Comparison of ENCODE assay signal across 15 cellular contexts in genomic region chr17:64326030-64326419, GRCh38.
DNase-seq lines count a peak whose midpoint lies in the region; ATAC-seq and TF ChIP-seq lines count a peak whose summit lies in the region.
"Had no signal": no experiment of that assay in that cellular context is flagged by ENCODE, and none has a peak within 500 bp of the region (broad histone marks: within the 10 kb centered on the region; RNA-seq: fewer than 3 reads in every experiment).

No MANE protein-coding gene starts in this region.

- intact Hi-C loops in CD4-positive, alpha-beta T cell (cut with DNase I, micrococcal nuclease) = no loop called here
- intact Hi-C loops in activated CD8-positive, alpha-beta T cell treated with anti-CD3 and anti-CD28 coated beads for 36 hours (cut with micrococcal nuclease) = no loop called here
- intact Hi-C loops in left lung (cut with DNase I) = loop anchor here in 1 of 2 donors (10.0 kb wide), 1 partner anchor 169 kb away; the partner anchor contains the start of gene POLG2

- H3K27me3 Mint-ChIP-seq in CD4-positive, alpha-beta T cell = peaks cover under 1% of the 10 kb centered on the region
- H3K27me3 Mint-ChIP-seq in activated CD8-positive, alpha-beta T cell treated with anti-CD3 and anti-CD28 coated beads for 36 hours = no peaks in the 10 kb centered on the region
- H3K27me3 Mint-ChIP-seq: activated naive CD4-positive, alpha-beta T cell treated with anti-CD3 and anti-CD28 coated beads, Interleukin-2, amount 50 U/mL, for 24 hours had no signal

- peaks cover 21% of the 10 kb centered on the region for H3K36me3 Mint-ChIP-seq in CD4-positive, alpha-beta T cell (ENCODE audit: low read depth)
- H3K36me3 Mint-ChIP-seq in activated CD8-positive, alpha-beta T cell treated with anti-CD3 and anti-CD28 coated beads for 36 hours (ENCODE audit: low read depth) = peaks cover 12% of the 10 kb centered on the region

- no peaks in the 10 kb centered on the region for H3K9me3 Mint-ChIP-seq in CD4-positive, alpha-beta T cell
- no peaks in the 10 kb centered on the region for H3K9me3 Mint-ChIP-seq in activated CD8-positive, alpha-beta T cell treated with anti-CD3 and anti-CD28 coated beads for 36 hours
- H3K9me3 Mint-ChIP-seq: activated naive CD4-positive, alpha-beta T cell treated with anti-CD3 and anti-CD28 coated beads, Interleukin-2, amount 50 U/mL, for 24 hours had no signal

- H3K9me3 ChIP-seq in CD4-positive, alpha-beta T cell (ENCODE audit: control insufficient read depth, low read length) = no peaks in the 10 kb centered on the region
- H3K9me3 ChIP-seq in left lung = no peaks in the 10 kb centered on the region

- peaks cover 0 to 47% of the 10 kb centered on the region in 2 donors for H3K36me3 ChIP-seq in left lung

- no peaks in the 10 kb centered on the region for H3K27me3 ChIP-seq in CD4-positive, alpha-beta T cell (ENCODE audit: control insufficient read depth, insufficient read depth, low read length)
- H3K27me3 ChIP-seq in left lung = no peaks in the 10 kb centered on the region

- DNase-seq in CD4-positive, alpha-beta T cell = no peak
- no peak for DNase-seq in activated CD8-positive, alpha-beta T cell treated with anti-CD3 and anti-CD28 coated beads for 36 hours
- no peak for DNase-seq in left lung
- no peak for DNase-seq in SIG-M5 (lab: John Stamatoyannopoulos, UW)
- DNase-seq: activated CD4-positive, alpha-beta T cell treated with anti-CD3 and anti-CD28 coated beads for 1 hour; islet precursor cell; NCI-H2107; NCI-H748 treated with DMSO at 0.1 percent for 48 hours; stimulated activated CD8-positive, alpha-beta memory T cell treated with anti-CD3 and anti-CD28 coated beads, Interleukin-4, amount 100 ng/mL, for 48 hours; T-helper 2 cell had no signal

- H3K27ac ChIP-seq in CD4-positive, alpha-beta T cell (ENCODE audit: low read depth, low read length) = no peak overlapping the region
- H3K27ac ChIP-seq in left lung (peak overlapping the region; percentile 80 to 91), skin epidermis (peak overlapping the region in 20 of 21 experiments; percentile 15 to 87 (median 62))

- H3K27ac Mint-ChIP-seq in CD4-positive, alpha-beta T cell = peak overlapping the region; percentile 63
- peak overlapping the region; percentile 74 for H3K27ac Mint-ChIP-seq in activated CD8-positive, alpha-beta T cell treated with anti-CD3 and anti-CD28 coated beads for 36 hours
- H3K27ac Mint-ChIP-seq: activated naive CD4-positive, alpha-beta T cell treated with anti-CD3 and anti-CD28 coated beads, Interleukin-2, amount 50 U/mL, for 24 hours had no signal

- CTCF ChIA-PET in CD4-positive, alpha-beta T cell (lab: Charles Lee) = no interaction called here
- CTCF ChIA-PET in activated CD8-positive, alpha-beta T cell treated with anti-CD3 and anti-CD28 coated beads for 36 hours (lab: Charles Lee) = interaction anchor here (1.1 to 15.0 kb wide), 2 partner anchors 13 to 94 kb away, joined by 3 to 251 read pairs; no protein-coding TSS in a partner anchor

- peaks cover 29% of the 10 kb centered on the region for H3K4me1 Mint-ChIP-seq in CD4-positive, alpha-beta T cell (ENCODE audit: low read depth)
- H3K4me1 Mint-ChIP-seq in activated CD8-positive, alpha-beta T cell treated with anti-CD3 and anti-CD28 coated beads for 36 hours (ENCODE audit: low read depth) = peaks cover 49% of the 10 kb centered on the region

- H3K4me1 ChIP-seq in left lung = peaks cover 35 to 88% of the 10 kb centered on the region in 2 donors

- no peak overlapping the region for H3K4me3 Mint-ChIP-seq in CD4-positive, alpha-beta T cell
- H3K4me3 Mint-ChIP-seq in activated CD8-positive, alpha-beta T cell treated with anti-CD3 and anti-CD28 coated beads for 36 hours = no peak overlapping the region
- H3K4me3 Mint-ChIP-seq: activated naive CD4-positive, alpha-beta T cell treated with anti-CD3 and anti-CD28 coated beads, Interleukin-2, amount 50 U/mL, for 24 hours had no signal

- no peak for TF ChIP-seq CTCF in CD4-positive, alpha-beta T cell (IDR thresholded peaks at IDR 0.05)
- no peak for TF ChIP-seq CTCF in activated CD8-positive, alpha-beta T cell treated with anti-CD3 and anti-CD28 coated beads for 36 hours (IDR thresholded peaks at IDR 0.05)
- no peak for TF ChIP-seq CTCF in left lung (IDR thresholded peaks at IDR 0.05)

- H3K4me3 ChIP-seq in left lung (no peak overlapping the region), skin epidermis (no peak overlapping the region)

- POLR2A ChIA-PET in CD4-positive, alpha-beta T cell (lab: Charles Lee) = no interaction called here
- POLR2A ChIA-PET in activated CD8-positive, alpha-beta T cell treated with anti-CD3 and anti-CD28 coated beads for 36 hours (lab: Charles Lee) = no interaction called here

- ATAC-seq in CD4-positive, alpha-beta T cell (ENCODE audit: poor library complexity) = no peak
- ATAC-seq in activated CD8-positive, alpha-beta T cell treated with anti-CD3 and anti-CD28 coated beads for 36 hours = no peak
- ATAC-seq in left lung = no peak
- ATAC-seq in GM21723 (IDR thresholded peaks at IDR 0.05; ENCODE audit: unreplicated experiment) = no peak
- no peak for ATAC-seq in HG02610 (IDR thresholded peaks at IDR 0.05; ENCODE audit: unreplicated experiment)
- no peak for ATAC-seq in HG03139 (IDR thresholded peaks at IDR 0.05; ENCODE audit: unreplicated experiment)
